In genomic region chr11:118886681-118887111, GRCh38 we compare ENCODE assay signal across 1 cellular context.
A peak's percentile ranks its signal among the peaks of the same experiment; 100 is the strongest.
TF ChIP-seq lines count a peak whose summit lies in the region.

No MANE protein-coding gene starts in this region.

TF ChIP-seq in GM12878, 131 proteins besides CTCF, POLR2A, EP300 and RAD21 (continued from another document):
- TF ChIP-seq E4F1 (IDR thresholded peaks at IDR 0.05; ENCODE audit: borderline replicate concordance, partially characterized antibody) (no peak), POLR2AphosphoS2 (IDR thresholded peaks at IDR 0.05; ENCODE audit: low read depth, low read length) (no peak), NFXL1 (IDR thresholded peaks at IDR 0.05; ENCODE audit: borderline replicate concordance) (no peak), MXI1 (IDR thresholded peaks at IDR 0.05; ENCODE audit: low read depth, low read length) (no peak), MTA2 (IDR thresholded peaks at IDR 0.05; ENCODE audit: low read depth) (no peak), ZNF687 (IDR thresholded peaks at IDR 0.05) (peak; percentile 93), EZH2 (IDR thresholded peaks at IDR 0.05; ENCODE audit: borderline replicate concordance, control insufficient read depth, low read depth, low read length) (no peak), ESRRA (IDR thresholded peaks at IDR 0.05; ENCODE audit: low read length) (no peak), CBFB (IDR thresholded peaks at IDR 0.05; ENCODE audit: low read depth) (no peak)
TF ChIP-seq in GM12878: peak in this region for 20.
